ENCODE assay signal across 17 cellular contexts in the genomic region with DNA sequence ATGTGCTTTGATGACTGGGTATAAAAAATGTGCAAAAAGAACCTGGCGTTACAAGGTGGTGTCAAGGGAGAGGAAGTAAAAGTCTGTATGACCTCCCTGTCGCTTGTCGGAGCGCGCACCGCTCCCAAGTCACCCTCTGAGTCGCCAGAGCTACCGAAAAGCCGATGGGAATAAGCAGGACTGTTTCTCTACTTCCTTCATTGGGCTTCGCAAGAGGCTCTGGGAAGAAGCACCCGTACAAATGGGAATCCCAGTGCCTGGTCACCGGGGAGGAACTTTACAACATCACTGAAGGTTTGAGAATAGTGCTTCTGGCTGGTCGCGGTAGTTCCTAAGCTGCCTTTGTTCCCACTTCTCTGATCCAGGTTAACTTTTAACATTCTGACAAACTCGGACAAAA. TPM values are rescaled to one million over a fixed set of nuclear protein-coding genes. Genes with fewer than 3 reads are reported as not detected.
A peak's percentile ranks its signal among the peaks of the same experiment; 100 is the strongest.
DNase-seq lines count a peak whose midpoint lies in the region; ATAC-seq and TF ChIP-seq lines count a peak whose summit lies in the region.
"Had no signal": no experiment of that assay in that cellular context is flagged by ENCODE, and none has a peak within 500 bp of the region (broad histone marks: within the 10 kb centered on the region; RNA-seq: fewer than 3 reads in every experiment).

No MANE protein-coding gene starts in this region.

- H3K36me3 ChIP-seq in Karpas-422 (ENCODE audit: insufficient read depth, low read length) (no peaks in the 10 kb centered on the region), endodermal cell (ENCODE audit: control insufficient read depth, insufficient read depth, low read length) (no peaks in the 10 kb centered on the region), skeletal muscle tissue (ENCODE audit: control insufficient read depth in 3 of 3, insufficient read depth in 3 of 3, low read length in 3 of 3) (no peaks in the 10 kb centered on the region)
- H3K36me3 ChIP-seq: esophagus muscularis mucosa had no signal

- no peak overlapping the region for H2AFZ ChIP-seq in Karpas-422 (ENCODE audit: low read length)

- H3K9ac ChIP-seq in Karpas-422 (ENCODE audit: low read length) (no peak overlapping the region), endodermal cell (ENCODE audit: extremely low read depth, low read length, poor library complexity, severe bottlenecking) (no peak overlapping the region), skeletal muscle tissue (ENCODE audit: low read depth in 1 of 3, low read length in 3 of 3) (peak overlapping the region in 1 of 3 donors; percentile 6)

- no peaks in the 10 kb centered on the region for H3K9me3 ChIP-seq in Karpas-422 (ENCODE audit: low read length)
- peaks cover 6% of the 10 kb centered on the region for H3K9me3 ChIP-seq in endodermal cell (ENCODE audit: control insufficient read depth, low read length)
- peaks cover 0 to 2% (median 0%) of the 10 kb centered on the region in 3 donors for H3K9me3 ChIP-seq in skeletal muscle tissue (ENCODE audit: control insufficient read depth in 3 of 3, low read length in 3 of 3)
- H3K9me3 ChIP-seq: A549, Caco-2, esophagus muscularis mucosa had no signal

- no peak for TF ChIP-seq CTCF in endodermal cell (conservative IDR thresholded peaks at IDR 0.05)

- DNase-seq in T-helper 2 cell treated with Interferon-gamma antibody and Interleukin-4, amounts not matched to agents 5 μg/mL and 100 μg/mL, for 36 hours (ENCODE audit: low spot score), result no peak
- DNase-seq in T-helper 2 cell (no peak), Karpas-422 (peak; percentile 11), endodermal cell (no peak), Right ventricle myocardium superior (no peak), NK-92 (lab: John Stamatoyannopoulos, UW; ENCODE audit: unreplicated experiment) (no peak)
- DNase-seq: Caco-2, dermis blood vessel endothelial cell, glutamatergic neuron, Kasumi-1, NCI-H1436, substantia nigra had no signal

- peaks cover 13% of the 10 kb centered on the region for H3K36me3 Mint-ChIP-seq in T-helper 2 cell treated with Interferon-gamma antibody and Interleukin-4, amounts not matched to agents 5 μg/mL and 100 μg/mL, for 36 hours (ENCODE audit: low read depth)
- H3K36me3 Mint-ChIP-seq in endodermal cell (ENCODE audit: low read depth), result no peaks in the 10 kb centered on the region

- intact Hi-C loops in Right ventricle myocardium superior (cut with DNase I), result no loop called here

- peaks cover 9% of the 10 kb centered on the region for H3K9me3 Mint-ChIP-seq in T-helper 2 cell treated with Interferon-gamma antibody and Interleukin-4, amounts not matched to agents 5 μg/mL and 100 μg/mL, for 36 hours
- H3K9me3 Mint-ChIP-seq in endodermal cell, result peaks cover 10% of the 10 kb centered on the region
- H3K9me3 Mint-ChIP-seq: mesothelial cell of epicardium had no signal

- H3K4me3 Mint-ChIP-seq in T-helper 2 cell treated with Interferon-gamma antibody and Interleukin-4, amounts not matched to agents 5 μg/mL and 100 μg/mL, for 36 hours, result peak overlapping the region; percentile 76
- H3K4me3 Mint-ChIP-seq in endodermal cell, result peak overlapping the region; percentile 28

- no peak overlapping the region for H3K4me3 ChIP-seq in Karpas-422 (ENCODE audit: low read length)
- no peak overlapping the region for H3K4me3 ChIP-seq in endodermal cell (ENCODE audit: low read length)
- peak overlapping the region in 2 of 3 donors; percentile 23 to 72 for H3K4me3 ChIP-seq in skeletal muscle tissue (ENCODE audit: low read length in 3 of 3)
- H3K4me3 ChIP-seq: A549 had no signal

- no peak overlapping the region for H3K27ac ChIP-seq in Karpas-422 (ENCODE audit: low read length)
- no peak overlapping the region for H3K27ac ChIP-seq in endodermal cell (ENCODE audit: low read depth, low read length)
- H3K27ac ChIP-seq in skeletal muscle tissue (ENCODE audit: low read depth, low read length), result peak overlapping the region; percentile 23
- H3K27ac ChIP-seq: A549, esophagus muscularis mucosa had no signal

- H3K27me3 ChIP-seq in Karpas-422 (ENCODE audit: low read length), result no peaks in the 10 kb centered on the region
- peaks cover 99% of the 10 kb centered on the region for H3K27me3 ChIP-seq in endodermal cell (ENCODE audit: control insufficient read depth, insufficient read depth, low read length, poor library complexity, severe bottlenecking)
- peaks cover 43 to 76% (median 51%) of the 10 kb centered on the region in 3 donors for H3K27me3 ChIP-seq in skeletal muscle tissue (ENCODE audit: control insufficient read depth in 3 of 3, insufficient read depth in 3 of 3, low read length in 3 of 3)

- H3K4me2 ChIP-seq in Karpas-422 (ENCODE audit: low read depth, low read length, poor library complexity, severe bottlenecking), result no peak overlapping the region

- H3K27me3 Mint-ChIP-seq in T-helper 2 cell treated with Interferon-gamma antibody and Interleukin-4, amounts not matched to agents 5 μg/mL and 100 μg/mL, for 36 hours (ENCODE audit: low read depth), result peaks cover 89% of the 10 kb centered on the region
- H3K27me3 Mint-ChIP-seq in endodermal cell (ENCODE audit: insufficient read depth), result peaks cover 98% of the 10 kb centered on the region

- H3K9me2 ChIP-seq in Karpas-422 (replicated peaks; ENCODE audit: insufficient read depth, low read length), result no peaks in the 10 kb centered on the region

- peaks cover 25% of the 10 kb centered on the region for H3K4me1 Mint-ChIP-seq in T-helper 2 cell treated with Interferon-gamma antibody and Interleukin-4, amounts not matched to agents 5 μg/mL and 100 μg/mL, for 36 hours (ENCODE audit: low read depth)
- peaks cover 33% of the 10 kb centered on the region for H3K4me1 Mint-ChIP-seq in endodermal cell

- no peak overlapping the region for H3K27ac Mint-ChIP-seq in T-helper 2 cell treated with Interferon-gamma antibody and Interleukin-4, amounts not matched to agents 5 μg/mL and 100 μg/mL, for 36 hours
- no peak overlapping the region for H3K27ac Mint-ChIP-seq in endodermal cell
- H3K27ac Mint-ChIP-seq: mesothelial cell of epicardium had no signal

- 2 to 6% methylated on average over 14 to 15 of the region's 15 CpGs for WGBS in endodermal cell (ENCODE audit: insufficient coverage in 1 of 2, insufficient read length in 1 of 2), 2 experiments

- ATAC-seq in Right ventricle myocardium superior (ENCODE audit: poor library complexity) (no peak), GM19455 (IDR thresholded peaks at IDR 0.05; ENCODE audit: unreplicated experiment) (no peak)
- ATAC-seq: A549 had no signal

- H4K20me1 ChIP-seq in Karpas-422 (ENCODE audit: insufficient read depth, low read depth, low read length), result no peaks in the 10 kb centered on the region

- no peaks in the 10 kb centered on the region for H3K79me2 ChIP-seq in Karpas-422 (ENCODE audit: low read length)

- H3K4me1 ChIP-seq in Karpas-422 (ENCODE audit: low read length) (no peaks in the 10 kb centered on the region), endodermal cell (ENCODE audit: control insufficient read depth, insufficient read depth, low read length) (no peaks in the 10 kb centered on the region), skeletal muscle tissue (ENCODE audit: control insufficient read depth in 3 of 3, insufficient read depth in 3 of 3, low read length in 3 of 3) (peaks cover 25 to 48% (median 33%) of the 10 kb centered on the region in 3 donors)

RNA-seq across cellular contexts. Expression of gene DMRT2, which starts 1.3 kb away (rescaled TPM):
- not detected in 2 replicates for total RNA-seq in Karpas-422 (2014; rRNA removed; shearing (Covaris generic); ENCODE audit: low replicate concordance)
- total RNA-seq in endodermal cell, result under 1 TPM in 1 of 2 donors, not detected in 1; 0.24 TPM
- polyA plus RNA-seq in endodermal cell (2013, experiment 1 of 2), result 0.75 TPM
- polyA plus RNA-seq in endodermal cell (2013, experiment 2 of 2), result 0.58 TPM
- 23.5 TPM for total RNA-seq in skeletal muscle tissue
- total RNA-seq in Right ventricle myocardium superior, result not detected
- total RNA-seq: dermis blood vessel endothelial cell had no signal

Comparison
In these comparisons a context has a peak if more than half of its experiments do, and no peak if none do; other contexts are left out.
1. H3K4me3 ChIP-seq: peak in skeletal muscle tissue (2 of 3); none in Karpas-422 (single experiment) and endodermal cell (single experiment).
2. RNA of gene DMRT2, which starts 1.3 kb away (total RNA-seq): 23.5 TPM in skeletal muscle tissue (single experiment); 0.24 TPM in endodermal cell, not detected in Right ventricle myocardium superior (single experiment) and not detected in Karpas-422; every median in the first group is over 10 times any median in the second.